Comparison of ENCODE assay signal across 8 cellular contexts in genomic region chr1:108963052-108963686, GRCh38. TPM values are rescaled to one million over a fixed set of nuclear protein-coding genes. Genes with fewer than 3 reads are reported as not detected.
A peak's percentile ranks its signal among the peaks of the same experiment; 100 is the strongest.
DNase-seq lines count a peak whose midpoint lies in the region; ATAC-seq and TF ChIP-seq lines count a peak whose summit lies in the region.

A gene with protein sequence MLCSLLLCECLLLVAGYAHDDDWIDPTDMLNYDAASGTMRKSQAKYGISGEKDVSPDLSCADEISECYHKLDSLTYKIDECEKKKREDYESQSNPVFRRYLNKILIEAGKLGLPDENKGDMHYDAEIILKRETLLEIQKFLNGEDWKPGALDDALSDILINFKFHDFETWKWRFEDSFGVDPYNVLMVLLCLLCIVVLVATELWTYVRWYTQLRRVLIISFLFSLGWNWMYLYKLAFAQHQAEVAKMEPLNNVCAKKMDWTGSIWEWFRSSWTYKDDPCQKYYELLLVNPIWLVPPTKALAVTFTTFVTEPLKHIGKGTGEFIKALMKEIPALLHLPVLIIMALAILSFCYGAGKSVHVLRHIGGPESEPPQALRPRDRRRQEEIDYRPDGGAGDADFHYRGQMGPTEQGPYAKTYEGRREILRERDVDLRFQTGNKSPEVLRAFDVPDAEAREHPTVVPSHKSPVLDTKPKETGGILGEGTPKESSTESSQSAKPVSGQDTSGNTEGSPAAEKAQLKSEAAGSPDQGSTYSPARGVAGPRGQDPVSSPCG (minus strand): TSS chr1:108963484. CDS start chr1:108950437, 13,047 bp downstream.

- H3K4me1 Mint-ChIP-seq in chondrocyte (ENCODE audit: low read depth) = peaks cover 21% of the 10 kb centered on the region

- ATAC-seq in GM19043 (IDR thresholded peaks at IDR 0.05; ENCODE audit: low read depth, unreplicated experiment) (peak; percentile 92), HG03378 (IDR thresholded peaks at IDR 0.05; ENCODE audit: unreplicated experiment) (peak; percentile 88)

- H3K27me3 ChIP-seq in kidney epithelial cell (ENCODE audit: control insufficient read depth, insufficient read depth, low read length) = no peaks in the 10 kb centered on the region

- peak within 1 kb of the TSS; percentile 86 for H3K4me3 Mint-ChIP-seq in chondrocyte (ENCODE audit: unreplicated experiment)

- H3K27me3 Mint-ChIP-seq in chondrocyte (ENCODE audit: low read depth) = no peaks in the 10 kb centered on the region

- TF ChIP-seq CTCF in AG10803 (conservative IDR thresholded peaks at IDR 0.05; ENCODE audit: low read length) = no peak
- TF ChIP-seq CTCF in chondrocyte (IDR thresholded peaks at IDR 0.05) = peak; percentile 15
- TF ChIP-seq CTCF in kidney epithelial cell (IDR thresholded peaks at IDR 0.05; ENCODE audit: insufficient read depth, low read length, poor library complexity, severe bottlenecking) = no peak

- H3K9me3 Mint-ChIP-seq in chondrocyte (ENCODE audit: low read depth) = no peaks in the 10 kb centered on the region

- H3K36me3 ChIP-seq in kidney epithelial cell (ENCODE audit: control insufficient read depth, insufficient read depth, low read length) = no peaks in the 10 kb centered on the region

- H3K4me3 ChIP-seq in AG10803 (ENCODE audit: low read length) (peak within 1 kb of the TSS; percentile 77), kidney epithelial cell (ENCODE audit: low read depth, low read length) (peak within 1 kb of the TSS; percentile 86)

- peak; percentile 87 for DNase-seq in AG10803 (ENCODE audit: low read depth)
- peak; percentile 94 for DNase-seq in NCI-H510A (lab: John Stamatoyannopoulos, UW)
- peak; percentile 85 for DNase-seq in activated CD4-positive, alpha-beta T cell treated with anti-CD3 and anti-CD28 coated beads for 24 hours (ENCODE audit: low read depth in 2 of 2)
- DNase-seq in chondrocyte (ENCODE audit: low spot score) = peak; percentile 97
- DNase-seq in kidney epithelial cell (ENCODE audit: low read depth) = peak; percentile 66
- peak; percentile 85 to 90 for DNase-seq in stimulated activated CD4-positive, alpha-beta T cell treated with anti-CD3 and anti-CD28 coated beads, Interleukin-15, amount 100 ng/mL, for 48 hours (ENCODE audit: low read depth in 2 of 2)

- H3K36me3 Mint-ChIP-seq in chondrocyte (ENCODE audit: low read depth) = peaks cover 2% of the 10 kb centered on the region

- peak within 1 kb of the TSS; percentile 95 for H3K27ac Mint-ChIP-seq in chondrocyte (ENCODE audit: unreplicated experiment)

RNA-seq across cellular contexts. Expression of the gene that starts here (rescaled TPM):
- 41.7 to 49.7 TPM (median 46.9 TPM) in 3 replicates for total RNA-seq in chondrocyte
- 14.2 and 31.5 TPM in 2 replicates for total RNA-seq in kidney epithelial cell

Comparison
In these comparisons a context has a peak if more than half of its experiments do, and no peak if none do; other contexts are left out.
1. Peak in every context shown above with its lines: DNase-seq, ATAC-seq and H3K4me3 ChIP-seq.